In genomic region chr3:127831723-127832172, GRCh38 we compare ENCODE assay signal across 9 cellular contexts. TPM values are rescaled to one million over a fixed set of nuclear protein-coding genes. Genes with fewer than 3 reads are reported as not detected.
DNase-seq lines count a peak whose midpoint lies in the region; ATAC-seq and TF ChIP-seq lines count a peak whose summit lies in the region.
"Had no signal": no experiment of that assay in that cellular context is flagged by ENCODE, and none has a peak within 500 bp of the region (broad histone marks: within the 10 kb centered on the region; RNA-seq: fewer than 3 reads in every experiment).

No MANE protein-coding gene starts in this region.

- no peak for ATAC-seq in activated naive CD8-positive, alpha-beta T cell treated with anti-CD3 and anti-CD28 coated beads, Interleukin-2, amount 10 ng/mL, durations not matched to agents 7 days and 5 days (ENCODE audit: low read depth)
- no peak for ATAC-seq in HG03432 (IDR thresholded peaks at IDR 0.05; ENCODE audit: unreplicated experiment)

- DNase-seq in NCI-H2081 (lab: John Stamatoyannopoulos, UW): peak; percentile 19 to 25
- no peak for DNase-seq in NCI-H2081 treated with DMSO at 0.1 percent for 48 hours (lab: John Stamatoyannopoulos, UW)
- peak; percentile 69 for DNase-seq in activated naive CD8-positive, alpha-beta T cell treated with anti-CD3 and anti-CD28 coated beads, Interleukin-2, amount 10 ng/mL, durations not matched to agents 7 days and 5 days
- peak; percentile 75 for DNase-seq in islet precursor cell
- DNase-seq in globus pallidus (ENCODE audit: low spot score): no peak
- no peak for DNase-seq in activated CD4-positive, CD25-positive, alpha-beta regulatory T cell (lab: John Stamatoyannopoulos, UW)

- TF ChIP-seq CTCF in LNCAP (IDR thresholded peaks at IDR 0.05): peak; percentile 63

- no peak overlapping the region for H3K27ac Mint-ChIP-seq in activated naive CD8-positive, alpha-beta T cell treated with anti-CD3 and anti-CD28 coated beads, Interleukin-2, amount 10 ng/mL, durations not matched to agents 7 days and 5 days

- peaks cover 13% of the 10 kb centered on the region for H3K9me3 Mint-ChIP-seq in activated naive CD8-positive, alpha-beta T cell treated with anti-CD3 and anti-CD28 coated beads, Interleukin-2, amount 10 ng/mL, durations not matched to agents 7 days and 5 days

- H3K4me3 Mint-ChIP-seq in activated naive CD8-positive, alpha-beta T cell treated with anti-CD3 and anti-CD28 coated beads, Interleukin-2, amount 10 ng/mL, durations not matched to agents 7 days and 5 days: no peak overlapping the region
- H3K4me3 Mint-ChIP-seq: CD4-positive, CD25-positive, alpha-beta regulatory T cell had no signal

- POLR2A ChIA-PET in activated naive CD8-positive, alpha-beta T cell treated with anti-CD3 and anti-CD28 coated beads, Interleukin-2, amount 10 ng/mL, durations not matched to agents 7 days and 5 days (lab: Charles Lee): no interaction called here

- H3K4me1 Mint-ChIP-seq in activated naive CD8-positive, alpha-beta T cell treated with anti-CD3 and anti-CD28 coated beads, Interleukin-2, amount 10 ng/mL, durations not matched to agents 7 days and 5 days: peaks cover 4% of the 10 kb centered on the region
- H3K4me1 Mint-ChIP-seq: CD4-positive, CD25-positive, alpha-beta regulatory T cell had no signal

- H3K36me3 Mint-ChIP-seq in activated naive CD8-positive, alpha-beta T cell treated with anti-CD3 and anti-CD28 coated beads, Interleukin-2, amount 10 ng/mL, durations not matched to agents 7 days and 5 days: peaks cover 12% of the 10 kb centered on the region
- H3K36me3 Mint-ChIP-seq: CD4-positive, CD25-positive, alpha-beta regulatory T cell had no signal

- peaks cover 19% of the 10 kb centered on the region for H3K27me3 Mint-ChIP-seq in activated naive CD8-positive, alpha-beta T cell treated with anti-CD3 and anti-CD28 coated beads, Interleukin-2, amount 10 ng/mL, durations not matched to agents 7 days and 5 days

RNA-seq across cellular contexts. Expression of gene MGLL, which starts 9.4 kb away (rescaled TPM):
- total RNA-seq in activated naive CD8-positive, alpha-beta T cell treated with anti-CD3 and anti-CD28 coated beads, Interleukin-2, amount 10 ng/mL, durations not matched to agents 7 days and 5 days: 1 to 10 TPM; 2.1 to 3.6 TPM

Comparison
In these comparisons a context has a peak if more than half of its experiments do, and no peak if none do; other contexts are left out.
1. DNase-seq: peak in NCI-H2081 (2 of 2), activated naive CD8-positive, alpha-beta T cell treated with anti-CD3 and anti-CD28 coated beads, Interleukin-2, amount 10 ng/mL, durations not matched to agents 7 days and 5 days (single experiment) and islet precursor cell (single experiment); none in NCI-H2081 treated with DMSO at 0.1 percent for 48 hours (single experiment), globus pallidus (single experiment) and activated CD4-positive, CD25-positive, alpha-beta regulatory T cell (0 of 4).